ENCODE assay signal across 8 cellular contexts in the genomic region with DNA sequence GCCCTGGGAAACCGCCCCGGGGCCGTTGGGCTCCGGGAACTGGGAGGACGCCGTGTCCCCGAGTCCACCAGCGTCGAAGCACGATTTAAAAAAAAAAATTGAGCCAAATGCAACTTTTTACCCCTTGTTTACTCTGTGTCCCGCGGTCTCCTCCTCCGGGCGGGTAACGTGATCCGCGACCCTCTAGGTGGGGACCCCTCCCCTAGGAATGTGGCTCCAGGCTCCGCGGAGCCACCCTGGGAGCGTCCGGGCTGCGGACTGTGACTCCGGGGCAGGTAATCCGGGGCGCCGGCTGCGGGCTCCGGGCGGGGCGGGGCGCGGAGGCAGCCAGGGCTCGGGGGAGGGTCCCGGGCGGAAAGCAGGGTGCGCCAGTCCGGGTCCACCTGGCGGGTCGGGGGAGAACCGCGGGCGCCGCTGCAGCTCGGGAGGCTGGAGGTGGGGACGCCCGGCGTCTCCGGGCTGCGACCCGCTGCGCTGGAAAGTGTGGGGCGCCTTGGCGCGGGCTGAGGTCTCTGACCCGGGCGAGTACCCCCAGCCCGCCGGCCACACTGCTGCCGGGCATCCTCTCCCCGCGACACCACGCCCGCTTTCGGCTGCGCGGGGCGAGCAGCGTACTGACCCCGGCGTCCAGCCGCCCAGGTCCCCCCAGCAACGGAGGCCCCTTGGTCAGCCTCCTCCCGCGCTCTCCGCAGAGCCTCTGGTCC. TPM values are rescaled to one million over a fixed set of nuclear protein-coding genes. Genes with fewer than 3 reads are reported as not detected.
DNase-seq lines count a peak whose midpoint lies in the region; ATAC-seq and TF ChIP-seq lines count a peak whose summit lies in the region.

No MANE protein-coding gene starts in this region.

- WGBS in lower leg skin, 2 donors: 1 to 3% methylated on average over 48 to 50 of the region's 75 CpGs

- H3K4me3 ChIP-seq in AG09309 (ENCODE audit: control insufficient read depth, low read depth, low read length) (peak overlapping the region; percentile 64), colonic mucosa (peak overlapping the region; percentile 100), lower leg skin (ENCODE audit: low read depth, poor library complexity, severe bottlenecking) (peak overlapping the region; percentile 92)

- no peak for DNase-seq in AG09309 (ENCODE audit: low read depth)
- DNase-seq in HT-29 (ENCODE audit: low spot score): peak; percentile 60
- peak; percentile 56 for DNase-seq in colonic mucosa
- peak in 1 of 2 donors; percentile 86 for DNase-seq in lower leg skin (ENCODE audit: low spot score in 2 of 2)
- DNase-seq in stimulated activated naive CD4-positive, alpha-beta T cell (lab: John Stamatoyannopoulos, UW): peak in 5 of 6 experiments; percentile 26 to 57 (median 35)

- no peaks in the 10 kb centered on the region for H3K36me3 ChIP-seq in colonic mucosa

- TF ChIP-seq CTCF in AG09309 (IDR thresholded peaks at IDR 0.05; ENCODE audit: control insufficient read depth, insufficient read depth, low read depth, low read length, missing control alignments) (no peak), colonic mucosa (IDR thresholded peaks at IDR 0.05) (no peak), lower leg skin (IDR thresholded peaks at IDR 0.05) (no peak)

- H3K9ac ChIP-seq in colonic mucosa (ENCODE audit: low read depth in 2 of 2, low read length in 2 of 2): peak overlapping the region; percentile 84 to 86

- intact Hi-C loops in colonic mucosa (cut with DNase I) (no loop called here), lower leg skin (cut with DNase I; ENCODE audit: low total_unique reads) (no loop called here)

- ATAC-seq in activated CD4-positive, CD25-positive, alpha-beta regulatory T cell treated with anti-CD3 and anti-CD28 coated beads, Interleukin-2, amount 50 U/mL, for 24 hours: peak; percentile 28 to 52
- ATAC-seq in GM21528 (IDR thresholded peaks at IDR 0.05; ENCODE audit: low FRiP score, unreplicated experiment): no peak
- no peak for ATAC-seq in GM21723 (IDR thresholded peaks at IDR 0.05; ENCODE audit: unreplicated experiment)

- H3K4me1 ChIP-seq in colonic mucosa: peaks cover 7% of the 10 kb centered on the region

- H3K27ac ChIP-seq in colonic mucosa: peak overlapping the region; percentile 61

- H3K27me3 ChIP-seq in colonic mucosa: no peaks in the 10 kb centered on the region

- no peaks in the 10 kb centered on the region for H3K9me3 ChIP-seq in colonic mucosa

- no peak for TF ChIP-seq POLR2A in lower leg skin (IDR thresholded peaks at IDR 0.05)

RNA-seq across cellular contexts. Expression of gene HELZ, which starts 0.8 kb away (rescaled TPM):
- 18.2 and 22.9 TPM in 2 replicates for total RNA-seq in HT-29 (2014; rRNA removed; shearing (Covaris generic))
- total RNA-seq in colonic mucosa (10 to 100 TPM; 38.6 to 55.9 TPM), lower leg skin (10 to 100 TPM; 24.4 to 42.4 (median 26.3) TPM)

Comparison
In these comparisons a context has a peak if more than half of its experiments do, and no peak if none do; other contexts are left out.
1. ATAC-seq: peak in activated CD4-positive, CD25-positive, alpha-beta regulatory T cell treated with anti-CD3 and anti-CD28 coated beads, Interleukin-2, amount 50 U/mL, for 24 hours (2 of 2); none in GM21528 (single experiment) and GM21723 (single experiment).
2. Peak in every context shown above with its lines, with median percentiles within 50 percentile points of each other: H3K4me3 ChIP-seq.